17 cellular contexts compared by ENCODE assay signal in the genomic region with DNA sequence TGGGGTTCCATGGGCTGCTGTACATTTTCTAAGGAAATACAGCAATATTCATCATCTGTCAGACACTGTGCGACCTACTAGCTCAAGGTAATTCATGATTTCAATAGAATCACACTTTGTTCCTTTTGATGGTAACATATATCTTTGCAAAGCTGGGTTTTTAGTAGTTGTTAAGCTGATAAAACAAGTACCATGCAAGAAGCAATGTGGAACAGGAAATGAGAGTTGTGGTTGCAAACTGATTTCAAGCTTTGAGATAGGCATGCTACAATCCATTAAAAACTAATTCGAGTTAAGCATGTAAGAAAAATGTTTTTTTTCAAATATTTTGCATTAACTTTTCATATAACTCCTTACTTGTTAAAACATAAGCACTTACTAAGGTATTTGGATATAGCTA. TPM values are rescaled to one million over a fixed set of nuclear protein-coding genes. Genes with fewer than 3 reads are reported as not detected.
DNase-seq lines count a peak whose midpoint lies in the region; ATAC-seq and TF ChIP-seq lines count a peak whose summit lies in the region.
"Had no signal": no experiment of that assay in that cellular context is flagged by ENCODE, and none has a peak within 500 bp of the region (broad histone marks: within the 10 kb centered on the region; RNA-seq: fewer than 3 reads in every experiment).

No MANE protein-coding gene starts in this region.

- TF ChIP-seq CTCF in smooth muscle cell (IDR thresholded peaks at IDR 0.05; ENCODE audit: borderline replicate concordance, insufficient read depth, poor library complexity, severe bottlenecking) (no peak), esophagus muscularis mucosa (IDR thresholded peaks at IDR 0.05) (no peak)

- peak; percentile 66 for ATAC-seq in activated CD8-positive, alpha-beta memory T cell treated with anti-CD3 and anti-CD28 coated beads, Interleukin-2, amount 10 ng/mL, durations not matched to agents 7 days and 5 days
- ATAC-seq in GM21737 (IDR thresholded peaks at IDR 0.05; ENCODE audit: unreplicated experiment) (peak; percentile 67), HG02623 (IDR thresholded peaks at IDR 0.05; ENCODE audit: unreplicated experiment) (no peak)

- no peaks in the 10 kb centered on the region for H3F3A ChIP-seq in smooth muscle cell (ENCODE audit: low read depth)

- H3K9me3 Mint-ChIP-seq in activated CD8-positive, alpha-beta memory T cell treated with anti-CD3 and anti-CD28 coated beads, Interleukin-2, amount 10 ng/mL, durations not matched to agents 7 days and 5 days (ENCODE audit: low read depth), result no peaks in the 10 kb centered on the region

- H3K79me2 ChIP-seq in smooth muscle cell (ENCODE audit: low read depth), result no peaks in the 10 kb centered on the region

- no peak overlapping the region for H3K4me3 ChIP-seq in Jurkat, Clone E6-1 (ENCODE audit: low read length)
- H3K4me3 ChIP-seq in smooth muscle cell, result no peak overlapping the region
- no peak overlapping the region for H3K4me3 ChIP-seq in esophagus muscularis mucosa
- H3K4me3 ChIP-seq: HAP-1, left ventricle myocardium inferior, skin epidermis, transverse colon had no signal

- no peaks in the 10 kb centered on the region for H4K20me1 ChIP-seq in smooth muscle cell (ENCODE audit: low read depth)

- H2AFZ ChIP-seq in smooth muscle cell (ENCODE audit: low read depth), result no peak overlapping the region

- no peak for TF ChIP-seq POLR2A in esophagus muscularis mucosa (IDR thresholded peaks at IDR 0.05; ENCODE audit: low read depth)

- no peak overlapping the region for H3K27ac Mint-ChIP-seq in activated CD8-positive, alpha-beta memory T cell treated with anti-CD3 and anti-CD28 coated beads, Interleukin-2, amount 10 ng/mL, durations not matched to agents 7 days and 5 days
- H3K27ac Mint-ChIP-seq: brain had no signal

- H3K9me3 ChIP-seq in smooth muscle cell (replicated peaks; ENCODE audit: low read depth) (no peaks in the 10 kb centered on the region), esophagus muscularis mucosa (no peaks in the 10 kb centered on the region)
- H3K9me3 ChIP-seq: HAP-1, left ventricle myocardium inferior, neutrophil, transverse colon had no signal

- H3K9ac ChIP-seq in smooth muscle cell (ENCODE audit: low read depth), result no peak overlapping the region

- no peak overlapping the region for H3K4me3 Mint-ChIP-seq in activated CD8-positive, alpha-beta memory T cell treated with anti-CD3 and anti-CD28 coated beads, Interleukin-2, amount 10 ng/mL, durations not matched to agents 7 days and 5 days
- H3K4me3 Mint-ChIP-seq: brain had no signal

- no peak for DNase-seq in activated CD8-positive, alpha-beta memory T cell treated with anti-CD3 and anti-CD28 coated beads, Interleukin-2, amount 10 ng/mL, durations not matched to agents 7 days and 5 days
- no peak for DNase-seq in activated CD8-positive, alpha-beta memory T cell treated with anti-CD3 and anti-CD28 coated beads, Interleukin-2, amount 50 U/mL, for 4 hours
- peak; percentile 84 for DNase-seq in Jurkat, Clone E6-1 (ENCODE audit: low read depth, low spot score)
- DNase-seq in smooth muscle cell (lab: John Stamatoyannopoulos, UW; ENCODE audit: unreplicated experiment), result no peak
- no peak for DNase-seq in hypothalamus (lab: John Stamatoyannopoulos, UW)
- DNase-seq in esophagus muscularis mucosa (ENCODE audit: extremely low spot score), result no peak
- DNase-seq: DMS79 treated with DMSO at 0.1 percent for 48 hours, left ventricle myocardium inferior, NCI-H510A, Right ventricle myocardium superior, transverse colon had no signal

- peaks cover 30% of the 10 kb centered on the region for H3K4me1 Mint-ChIP-seq in activated CD8-positive, alpha-beta memory T cell treated with anti-CD3 and anti-CD28 coated beads, Interleukin-2, amount 10 ng/mL, durations not matched to agents 7 days and 5 days

- WGBS in smooth muscle cell (ENCODE audit: low lambda C conversion rate), result 66% methylated on average over 2 of the region's 2 CpGs
- WGBS in esophagus muscularis mucosa, result 81% methylated on average over 2 of the region's 2 CpGs

- TF ChIP-seq EP300 in esophagus muscularis mucosa (IDR thresholded peaks at IDR 0.05), result no peak

- no peak overlapping the region for H3K27ac ChIP-seq in smooth muscle cell (ENCODE audit: low read depth)
- H3K27ac ChIP-seq in esophagus muscularis mucosa (replicated peaks in 1 of 4), result no peak overlapping the region
- H3K27ac ChIP-seq: left ventricle myocardium inferior, neutrophil, transverse colon had no signal

- H3K27me3 ChIP-seq in smooth muscle cell (ENCODE audit: low read depth) (no peaks in the 10 kb centered on the region), esophagus muscularis mucosa (no peaks in the 10 kb centered on the region)
- H3K27me3 ChIP-seq: transverse colon had no signal

- CTCF ChIA-PET in activated CD8-positive, alpha-beta memory T cell treated with anti-CD3 and anti-CD28 coated beads, Interleukin-2, amount 10 ng/mL, durations not matched to agents 7 days and 5 days (lab: Charles Lee), result interaction anchor here (0.9 to 1.4 kb wide), 3 partner anchors 10 to 129 kb away, joined by 4 to 7 read pairs (median 4); no protein-coding TSS in a partner anchor

- no peaks in the 10 kb centered on the region for H3K36me3 Mint-ChIP-seq in activated CD8-positive, alpha-beta memory T cell treated with anti-CD3 and anti-CD28 coated beads, Interleukin-2, amount 10 ng/mL, durations not matched to agents 7 days and 5 days
- H3K36me3 Mint-ChIP-seq: brain had no signal

- intact Hi-C loops in esophagus muscularis mucosa (cut with DNase I), result loop anchor here (10.0 kb wide), 1 partner anchor 191 kb away; no protein-coding TSS in a partner anchor

- H3K27me3 Mint-ChIP-seq in activated CD8-positive, alpha-beta memory T cell treated with anti-CD3 and anti-CD28 coated beads, Interleukin-2, amount 10 ng/mL, durations not matched to agents 7 days and 5 days, result no peaks in the 10 kb centered on the region
- H3K27me3 Mint-ChIP-seq: brain had no signal

- peak overlapping the region; percentile 17 for H3K4me2 ChIP-seq in smooth muscle cell

- H3K4me1 ChIP-seq in smooth muscle cell (ENCODE audit: low read depth), result no peaks in the 10 kb centered on the region
- H3K4me1 ChIP-seq in esophagus muscularis mucosa, result peaks cover 0 to 18% (median 12%) of the 10 kb centered on the region in 4 donors
- H3K4me1 ChIP-seq: HAP-1 had no signal

- no peaks in the 10 kb centered on the region for H3K36me3 ChIP-seq in smooth muscle cell (ENCODE audit: low read depth)
- no peaks in the 10 kb centered on the region for H3K36me3 ChIP-seq in esophagus muscularis mucosa
- H3K36me3 ChIP-seq: HAP-1, left ventricle myocardium inferior, neutrophil, transverse colon had no signal

RNA-seq across cellular contexts. Expression of a gene that starts 6.8 kb away (rescaled TPM):
- total RNA-seq in activated CD8-positive, alpha-beta memory T cell treated with anti-CD3 and anti-CD28 coated beads, Interleukin-2, amount 10 ng/mL, durations not matched to agents 7 days and 5 days, result 10 to 100 TPM in 1 of 2 experiments, 1 to 10 TPM in 1; 9.7 to 13.4 TPM
- polyA plus RNA-seq in Jurkat, Clone E6-1 (2012; ENCODE audit: insufficient read depth, insufficient read length), result 13.8 TPM
- total RNA-seq in smooth muscle cell (120 and 147 TPM in 2 replicates), esophagus muscularis mucosa (100 to 1,000 TPM in 2 of 4 donors, 10 to 100 TPM in 2; 92.8 to 132 (median 101) TPM)
- 33.7 and 34.9 TPM in 2 replicates for polyA plus RNA-seq in smooth muscle cell
